ENCODE assay signal across 9 cellular contexts in the genomic region with DNA sequence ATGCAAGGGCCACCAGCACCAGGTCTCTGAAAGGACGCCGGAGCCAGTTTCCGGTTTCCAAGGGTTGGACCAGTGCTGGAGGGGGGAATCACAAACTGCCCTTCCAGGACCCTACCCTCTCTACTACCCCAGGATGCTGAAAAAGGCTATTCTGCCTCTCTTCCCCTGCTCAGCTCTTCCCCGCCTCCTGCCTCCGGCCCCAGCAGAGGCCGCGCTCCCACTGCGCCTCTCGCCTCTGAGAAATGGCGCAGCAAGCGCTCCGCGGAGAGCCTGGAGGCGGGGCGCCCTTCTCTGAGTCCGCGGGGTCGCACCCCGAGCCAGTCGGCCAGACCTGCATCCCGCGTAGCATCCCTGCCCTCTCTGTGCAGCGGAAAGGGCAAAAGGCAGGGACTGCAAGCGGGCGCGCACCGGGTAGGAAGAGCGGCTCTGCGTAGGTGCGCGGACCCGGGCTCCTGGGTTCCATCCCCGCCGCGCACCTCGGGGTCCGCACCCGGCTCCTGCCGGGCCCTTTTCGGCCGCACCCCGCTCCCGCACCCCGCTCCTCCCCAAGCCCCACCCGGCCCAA. TPM values are rescaled to one million over a fixed set of nuclear protein-coding genes. Genes with fewer than 3 reads are reported as not detected.
DNase-seq lines count a peak whose midpoint lies in the region; ATAC-seq and TF ChIP-seq lines count a peak whose summit lies in the region.
"Had no signal": no experiment of that assay in that cellular context is flagged by ENCODE, and none has a peak within 500 bp of the region (broad histone marks: within the 10 kb centered on the region; RNA-seq: fewer than 3 reads in every experiment).

No MANE protein-coding gene starts in this region.

- H3K4me3 ChIP-seq in coronary artery = peak overlapping the region; percentile 71

- H3K27ac ChIP-seq in coronary artery = no peak overlapping the region

- DNase-seq in AG20443 (ENCODE audit: low spot score) = peak; percentile 37
- peak; percentile 56 for DNase-seq in HEK293T (ENCODE audit: extremely low spot score)
- no peak for DNase-seq in coronary artery (ENCODE audit: low spot score)
- DNase-seq in naive B cell = no peak
- DNase-seq in cortex of kidney (lab: John Stamatoyannopoulos, UW) = no peak
- DNase-seq in NCI-H82 (lab: John Stamatoyannopoulos, UW) = no peak

- H3K9me3 Mint-ChIP-seq in naive B cell = no peaks in the 10 kb centered on the region
- H3K9me3 Mint-ChIP-seq: stimulated activated naive CD8-positive, alpha-beta T cell treated with anti-CD3 and anti-CD28 coated beads, Interleukin-15, Interleukin-2, amounts not matched to agents 100 ng/mL and 50 ng/mL, for 24 hours had no signal

- POLR2A ChIA-PET in HEK293T (lab: Yijun Ruan, JAX) = no interaction called here

- no peak for TF ChIP-seq CTCF in coronary artery (IDR thresholded peaks at IDR 0.05)

- no peak overlapping the region for H3K27ac Mint-ChIP-seq in naive B cell
- H3K27ac Mint-ChIP-seq: stimulated activated naive CD8-positive, alpha-beta T cell treated with anti-CD3 and anti-CD28 coated beads, Interleukin-15, Interleukin-2, amounts not matched to agents 100 ng/mL and 50 ng/mL, for 24 hours had no signal

- no peak for ATAC-seq in naive B cell (ENCODE audit: low read depth in 2 of 2)
- ATAC-seq in HG03095 (IDR thresholded peaks at IDR 0.05; ENCODE audit: unreplicated experiment) = no peak
- ATAC-seq in HG03097 (IDR thresholded peaks at IDR 0.05; ENCODE audit: low FRiP score, unreplicated experiment) = no peak

- peak overlapping the region in 7 of 8 donors; percentile 31 to 77 (median 59) for H3K4me3 Mint-ChIP-seq in naive B cell
- H3K4me3 Mint-ChIP-seq: stimulated activated naive CD8-positive, alpha-beta T cell treated with anti-CD3 and anti-CD28 coated beads, Interleukin-15, Interleukin-2, amounts not matched to agents 100 ng/mL and 50 ng/mL, for 24 hours had no signal

- CTCF ChIA-PET in HEK293T (lab: Yijun Ruan, JAX) = interaction anchor here (1.2 kb wide), 1 partner anchor 21 kb away, joined by 5 read pairs; no protein-coding TSS in a partner anchor

- peaks cover 8 to 14% (median 11%) of the 10 kb centered on the region in 3 donors for H3K4me1 Mint-ChIP-seq in naive B cell

- H3K36me3 Mint-ChIP-seq in naive B cell = no peaks in the 10 kb centered on the region

- H3K27me3 Mint-ChIP-seq in naive B cell = peaks cover 29 to 64% (median 54%) of the 10 kb centered on the region in 3 donors

TF ChIP-seq in HEK293T, 16 proteins besides CTCF, POLR2A, EP300 and RAD21:
- TF ChIP-seq ZNF384 (IDR thresholded peaks at IDR 0.05) (no peak), SP1 (IDR thresholded peaks at IDR 0.05) (no peak), HDGF (IDR thresholded peaks at IDR 0.05; ENCODE audit: borderline replicate concordance) (no peak), TARDBP (IDR thresholded peaks at IDR 0.05) (no peak), CTBP1 (IDR thresholded peaks at IDR 0.05; ENCODE audit: borderline replicate concordance) (no peak), FOXM1 (IDR thresholded peaks at IDR 0.05; ENCODE audit: borderline replicate concordance) (no peak), FOXA1 (IDR thresholded peaks at IDR 0.05) (no peak), LEF1 (IDR thresholded peaks at IDR 0.05; ENCODE audit: borderline replicate concordance) (no peak), SUZ12 (IDR thresholded peaks at IDR 0.05) (no peak), FOXK2 (IDR thresholded peaks at IDR 0.05) (no peak), L3MBTL2 (conservative IDR thresholded peaks at IDR 0.05) (no peak), NFRKB (IDR thresholded peaks at IDR 0.05) (no peak), ARNT (IDR thresholded peaks at IDR 0.05) (no peak), BHLHE40 (IDR thresholded peaks at IDR 0.05; ENCODE audit: borderline replicate concordance) (no peak), ELF4 (IDR thresholded peaks at IDR 0.05) (no peak)
- TF ChIP-seq, protein P1, sequence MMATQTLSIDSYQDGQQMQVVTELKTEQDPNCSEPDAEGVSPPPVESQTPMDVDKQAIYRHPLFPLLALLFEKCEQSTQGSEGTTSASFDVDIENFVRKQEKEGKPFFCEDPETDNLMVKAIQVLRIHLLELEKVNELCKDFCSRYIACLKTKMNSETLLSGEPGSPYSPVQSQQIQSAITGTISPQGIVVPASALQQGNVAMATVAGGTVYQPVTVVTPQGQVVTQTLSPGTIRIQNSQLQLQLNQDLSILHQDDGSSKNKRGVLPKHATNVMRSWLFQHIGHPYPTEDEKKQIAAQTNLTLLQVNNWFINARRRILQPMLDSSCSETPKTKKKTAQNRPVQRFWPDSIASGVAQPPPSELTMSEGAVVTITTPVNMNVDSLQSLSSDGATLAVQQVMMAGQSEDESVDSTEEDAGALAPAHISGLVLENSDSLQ (IDR thresholded peaks at IDR 0.05) = no peak
TF ChIP-seq in HEK293T: peak in this region for 0.

RNA-seq across cellular contexts. Expression of a gene that starts 0.5 kb away (rescaled TPM):
- polyA plus RNA-seq in naive B cell (ENCODE audit: low read depth in 6 of 6) = not detected

Comparison
In these comparisons a context has a peak if more than half of its experiments do, and no peak if none do; other contexts are left out.
1. DNase-seq: peak in AG20443 (single experiment) and HEK293T (single experiment); none in coronary artery (single experiment), naive B cell (single experiment), cortex of kidney (single experiment) and NCI-H82 (single experiment).